ENCODE assay signal across 8 cellular contexts in genomic region chr18:28176674-28176932, GRCh38. TPM values are rescaled to one million over a fixed set of nuclear protein-coding genes. Genes with fewer than 3 reads are reported as not detected.
DNase-seq lines count a peak whose midpoint lies in the region; ATAC-seq, FAIRE-seq and TF ChIP-seq lines count a peak whose summit lies in the region.

No MANE protein-coding gene starts in this region.

- peak; percentile 4 for ATAC-seq in GM18502 (IDR thresholded peaks at IDR 0.05; ENCODE audit: poor library complexity, unreplicated experiment)
- ATAC-seq in T-helper 17 cell: no peak
- peak; percentile 12 to 16 for ATAC-seq in left cardiac atrium
- ATAC-seq in gastrocnemius medialis: no peak

- H3K9me3 ChIP-seq in T-helper 17 cell (ENCODE audit: control insufficient read depth, low read length, poor library complexity, severe bottlenecking) (peaks cover 3% of the 10 kb centered on the region), gastrocnemius medialis (no peaks in the 10 kb centered on the region)

- H3K27me3 ChIP-seq in gastrocnemius medialis: peaks cover 45 to 58% (median 55%) of the 10 kb centered on the region in 3 donors

- no peak for TF ChIP-seq POLR2A in gastrocnemius medialis (IDR thresholded peaks at IDR 0.05)

- in situ Hi-C loops in gastrocnemius medialis (cut with MboI; ENCODE audit: low sequenced_read_pairs in 4 of 4): no loop called here

- no peak for FAIRE-seq in D721Med (lab: Jason Lieb, UNC)

- H3K4me1 Mint-ChIP-seq in T-helper 17 cell: peaks cover 8% of the 10 kb centered on the region

- no peak overlapping the region for H3K27ac Mint-ChIP-seq in T-helper 17 cell

- peak overlapping the region; percentile 58 for H3K4me3 Mint-ChIP-seq in T-helper 17 cell

- intact Hi-C loops in left cardiac atrium (cut with DNase I) (loop anchor here (5.0 to 10.0 kb wide), 2 partner anchors 52 to 64 kb away; no protein-coding TSS in a partner anchor), gastrocnemius medialis (cut with DNase I; ENCODE audit: low total_unique reads) (no loop called here)

- DNase-seq in T-helper 17 cell (no peak), left cardiac atrium (peak; percentile 33), gastrocnemius medialis (no peak), D721Med (ENCODE audit: insufficient read length, low spot score) (no peak), mesenteric fat pad (ENCODE audit: low spot score) (no peak), SKM-1 treated with dmso at 0.1 percent for 144 hours (lab: John Stamatoyannopoulos, UW; ENCODE audit: unreplicated experiment) (no peak), epidermal melanocyte (ENCODE audit: insufficient read length, low spot score) (no peak)

- H3K36me3 ChIP-seq in gastrocnemius medialis: no peaks in the 10 kb centered on the region

- H3K36me3 Mint-ChIP-seq in T-helper 17 cell (ENCODE audit: low read depth): peaks cover 5% of the 10 kb centered on the region

- no peak for TF ChIP-seq CTCF in gastrocnemius medialis (IDR thresholded peaks at IDR 0.05 in 4 of 5, conservative IDR thresholded peaks at IDR 0.05 in 1 of 5)
- TF ChIP-seq CTCF in D721Med (IDR thresholded peaks at IDR 0.05; ENCODE audit: insufficient read depth, missing control alignments): no peak

- H3K4me1 ChIP-seq in gastrocnemius medialis: peaks cover 6 to 15% of the 10 kb centered on the region in 2 donors

- peak overlapping the region; percentile 24 to 60 (median 39) for H3K4me3 ChIP-seq in gastrocnemius medialis

- peaks cover 32% of the 10 kb centered on the region for H3K27me3 Mint-ChIP-seq in T-helper 17 cell

- H3K27ac ChIP-seq in gastrocnemius medialis: no peak overlapping the region

RNA-seq across cellular contexts. Expression of gene CDH2, which starts 0.3 kb away (rescaled TPM):
- total RNA-seq in T-helper 17 cell (under 1 TPM; 0.37 to 0.55 TPM), left cardiac atrium (100 to 1,000 TPM; 110 to 178 TPM), gastrocnemius medialis (under 1 TPM in 3 of 4 donors, not detected in 1; 0.38 to 0.62 (median 0.51) TPM), mesenteric fat pad (0.71 TPM)

Comparison
In these comparisons a context has a peak if more than half of its experiments do, and no peak if none do; other contexts are left out.
1. ATAC-seq: peak in GM18502 (single experiment) and left cardiac atrium (2 of 2); none in T-helper 17 cell (single experiment) and gastrocnemius medialis (0 of 2).
2. RNA of gene CDH2, which starts 0.3 kb away (total RNA-seq): 110 to 178 TPM in left cardiac atrium; 0.71 TPM in mesenteric fat pad (single experiment), 0.37 to 0.55 TPM in T-helper 17 cell and 0.38 to 0.62 TPM in gastrocnemius medialis; every median in the first group is over 10 times any median in the second.